ENCODE assay signal across 8 cellular contexts in the genomic region with DNA sequence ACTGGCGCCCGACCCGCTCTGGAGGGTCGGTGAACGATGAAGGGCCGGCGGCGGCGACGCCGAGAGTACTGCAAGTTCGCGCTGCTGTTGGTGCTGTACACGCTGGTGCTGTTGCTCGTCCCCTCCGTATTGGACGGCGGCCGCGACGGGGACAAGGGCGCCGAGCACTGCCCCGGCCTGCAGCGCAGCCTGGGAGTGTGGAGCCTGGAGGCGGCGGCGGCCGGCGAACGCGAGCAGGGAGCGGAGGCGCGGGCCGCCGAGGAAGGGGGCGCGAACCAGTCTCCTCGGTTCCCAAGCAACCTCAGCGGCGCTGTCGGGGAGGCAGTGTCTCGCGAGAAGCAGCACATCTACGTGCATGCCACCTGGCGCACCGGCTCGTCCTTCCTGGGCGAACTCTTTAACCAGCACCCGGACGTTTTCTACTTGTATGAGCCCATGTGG. TPM values are rescaled to one million over a fixed set of nuclear protein-coding genes. Genes with fewer than 3 reads are reported as not detected.
A peak's percentile ranks its signal among the peaks of the same experiment; 100 is the strongest.
DNase-seq lines count a peak whose midpoint lies in the region; ATAC-seq and TF ChIP-seq lines count a peak whose summit lies in the region.

No MANE protein-coding gene starts in this region.

- H3K27me3 ChIP-seq in ascending aorta = no peaks in the 10 kb centered on the region

- H3K9me3 ChIP-seq in ascending aorta (no peaks in the 10 kb centered on the region), iPS-18c (ENCODE audit: control insufficient read depth, insufficient read depth, low read length) (peaks cover 8% of the 10 kb centered on the region)

- TF ChIP-seq CTCF in AG10803 (conservative IDR thresholded peaks at IDR 0.05; ENCODE audit: low read length) = no peak
- no peak for TF ChIP-seq CTCF in ascending aorta (IDR thresholded peaks at IDR 0.05)

- peak overlapping the region; percentile 57 to 67 for H3K27ac ChIP-seq in ascending aorta

- intact Hi-C loops in ascending aorta (cut with DNase I) = loop anchor here (1.0 to 10.0 kb wide), 4 partner anchors 15 to 181 kb away; a partner anchor contains a TSS

- DNase-seq in AG10803 (ENCODE audit: low read depth) = peak; percentile 44
- peak; percentile 32 for DNase-seq in HT-29 (ENCODE audit: low spot score)
- no peak for DNase-seq in ascending aorta (ENCODE audit: low spot score in 2 of 2)
- peak; percentile 69 for DNase-seq in stimulated activated CD4-positive, alpha-beta T cell treated with anti-CD3 and anti-CD28 coated beads, Interleukin-15, amount 100 ng/mL, for 24 hours
- DNase-seq in foreskin melanocyte = no peak

- H3K4me3 ChIP-seq in AG10803 (ENCODE audit: low read length) (peak overlapping the region; percentile 59), ascending aorta (peak overlapping the region; percentile 67 to 81), iPS-18c (ENCODE audit: insufficient read depth, low read depth, low read length) (peak overlapping the region; percentile 35)

- no peaks in the 10 kb centered on the region for H3K4me1 ChIP-seq in ascending aorta

- no peaks in the 10 kb centered on the region for H3K36me3 ChIP-seq in ascending aorta

- ATAC-seq in GM19324 (IDR thresholded peaks at IDR 0.05; ENCODE audit: low FRiP score, unreplicated experiment) = peak; percentile 31
- ATAC-seq in SK-N-SH treated with all-trans-retinoic acid at 6 μM for 48 hours = peak; percentile 59

TF ChIP-seq in SK-N-SH treated with all-trans-retinoic acid at 6 μM for 48 hours, 23 proteins besides CTCF, POLR2A, EP300 and RAD21:
- no peak for TF ChIP-seq RARB (CRISPR knock-in tag; IDR thresholded peaks at IDR 0.05)
- TF ChIP-seq OSR1 (CRISPR knock-in tag; IDR thresholded peaks at IDR 0.05) = no peak
- no peak for TF ChIP-seq ZNF70 (CRISPR knock-in tag; IDR thresholded peaks at IDR 0.05)
- no peak for TF ChIP-seq ZNF8 (CRISPR knock-in tag; IDR thresholded peaks at IDR 0.05)
- TF ChIP-seq SNAI2 (CRISPR knock-in tag; IDR thresholded peaks at IDR 0.05) = no peak
- no peak for TF ChIP-seq ARNTL (CRISPR knock-in tag; IDR thresholded peaks at IDR 0.05; ENCODE audit: borderline replicate concordance, low read depth)
- TF ChIP-seq CSDC2 (CRISPR knock-in tag; IDR thresholded peaks at IDR 0.05) = no peak
- no peak for TF ChIP-seq TCF4 (CRISPR knock-in tag; IDR thresholded peaks at IDR 0.05; ENCODE audit: borderline replicate concordance)
- TF ChIP-seq, protein P1, sequence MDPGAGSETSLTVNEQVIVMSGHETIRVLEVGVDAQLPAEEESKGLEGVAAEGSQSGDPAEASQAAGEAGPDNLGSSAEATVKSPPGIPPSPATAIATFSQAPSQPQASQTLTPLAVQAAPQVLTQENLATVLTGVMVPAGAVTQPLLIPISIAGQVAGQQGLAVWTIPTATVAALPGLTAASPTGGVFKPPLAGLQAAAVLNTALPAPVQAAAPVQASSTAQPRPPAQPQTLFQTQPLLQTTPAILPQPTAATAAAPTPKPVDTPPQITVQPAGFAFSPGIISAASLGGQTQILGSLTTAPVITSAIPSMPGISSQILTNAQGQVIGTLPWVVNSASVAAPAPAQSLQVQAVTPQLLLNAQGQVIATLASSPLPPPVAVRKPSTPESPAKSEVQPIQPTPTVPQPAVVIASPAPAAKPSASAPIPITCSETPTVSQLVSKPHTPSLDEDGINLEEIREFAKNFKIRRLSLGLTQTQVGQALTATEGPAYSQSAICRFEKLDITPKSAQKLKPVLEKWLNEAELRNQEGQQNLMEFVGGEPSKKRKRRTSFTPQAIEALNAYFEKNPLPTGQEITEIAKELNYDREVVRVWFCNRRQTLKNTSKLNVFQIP (CRISPR knock-in tag; IDR thresholded peaks at IDR 0.05; ENCODE audit: borderline replicate concordance, low read depth) = no peak

RNA-seq across cellular contexts. Expression of a gene that starts 0.4 kb away (rescaled TPM):
- 0.89 and 2.3 TPM in 2 replicates for total RNA-seq in HT-29 (2014; rRNA removed; shearing (Covaris generic))
- 64.6 TPM for total RNA-seq in ascending aorta

RNA-seq across cellular contexts. Expression of a gene that starts 28.7 kb away (rescaled TPM):
- total RNA-seq in HT-29 (2014; rRNA removed; shearing (Covaris generic)) = 2.6 and 4.0 TPM in 2 replicates
- 2.3 TPM for total RNA-seq in ascending aorta

Comparison
In these comparisons a context has a peak if more than half of its experiments do, and no peak if none do; other contexts are left out.
1. DNase-seq: peak in AG10803 (single experiment), HT-29 (single experiment) and stimulated activated CD4-positive, alpha-beta T cell treated with anti-CD3 and anti-CD28 coated beads, Interleukin-15, amount 100 ng/mL, for 24 hours (single experiment); none in ascending aorta (0 of 2) and foreskin melanocyte (single experiment).
2. RNA of a gene that starts 0.4 kb away (total RNA-seq): 64.6 TPM in ascending aorta (single experiment); 0.89 to 2.3 TPM in HT-29; every median in the first group is over 10 times any median in the second.
3. Peak in every context shown above with its lines, with median percentiles within 50 percentile points of each other: H3K4me3 ChIP-seq.